1 cellular context compared by ENCODE assay signal in genomic region chr20:53594068-53595017, GRCh38.
A peak's percentile ranks its signal among the peaks of the same experiment; 100 is the strongest.
TF ChIP-seq lines count a peak whose summit lies in the region.

No MANE protein-coding gene starts in this region.

TF ChIP-seq in HepG2, 621 proteins besides CTCF, POLR2A, EP300 and RAD21 (continued from another document and continues in another):
- TF ChIP-seq KAT7 (CRISPR knock-in tag; IDR thresholded peaks at IDR 0.05; ENCODE audit: borderline replicate concordance) (peak; percentile 45; the same call in 1 of the 2 replicates), SMARCE1 (IDR thresholded peaks at IDR 0.05; ENCODE audit: borderline replicate concordance) (no peak), ZNF44 (CRISPR knock-in tag; IDR thresholded peaks at IDR 0.05) (peak; percentile 43; the same call in 1 of the 2 replicates), ZNF768 (CRISPR knock-in tag; IDR thresholded peaks at IDR 0.05) (peak; percentile 64; the same call in 1 of the 2 replicates), HNRNPK (IDR thresholded peaks at IDR 0.05; ENCODE audit: low read depth, low read length, poor library complexity, severe bottlenecking) (peak; percentile 64), REXO4 (CRISPR knock-in tag; IDR thresholded peaks at IDR 0.05; ENCODE audit: borderline replicate concordance) (no peak), ZNF3 (CRISPR knock-in tag; IDR thresholded peaks at IDR 0.05) (no peak), SP4 (CRISPR knock-in tag; IDR thresholded peaks at IDR 0.05) (peak; percentile 86), CEBPZ (IDR thresholded peaks at IDR 0.05; ENCODE audit: low read length) (no peak), SMAD9 (CRISPR knock-in tag; IDR thresholded peaks at IDR 0.05) (0 out of 2 replicates have a peak, but pooled peaks have one; percentile 50), ONECUT2 (CRISPR knock-in tag; IDR thresholded peaks at IDR 0.05) (no peak), ESRRA (CRISPR knock-in tag; IDR thresholded peaks at IDR 0.05; ENCODE audit: low read depth) (peak; percentile 40; the same call in 1 of the 2 replicates), USF2 (IDR thresholded peaks at IDR 0.05; ENCODE audit: low read depth, low read length) (peak; percentile 51; the same call in 1 of the 2 replicates), USF2 (CRISPR knock-in tag; IDR thresholded peaks at IDR 0.05; ENCODE audit: borderline replicate concordance) (0 out of 2 replicates have a peak, but pooled peaks have one; percentile 31), PHF8 (CRISPR knock-in tag; IDR thresholded peaks at IDR 0.05) (peak; percentile 50; the same call in 1 of the 2 replicates), SOX13 (IDR thresholded peaks at IDR 0.05) (no peak), SOX13 (CRISPR knock-in tag; conservative IDR thresholded peaks at IDR 0.05 in 1 of 2, IDR thresholded peaks at IDR 0.05 in 1 of 2) (peak in 1 of 2 experiments; percentile 71; a peak in 2 of 4 replicates), ZKSCAN8 (CRISPR knock-in tag; IDR thresholded peaks at IDR 0.05; ENCODE audit: borderline replicate concordance) (no peak), ZSCAN9 (CRISPR knock-in tag; IDR thresholded peaks at IDR 0.05; ENCODE audit: borderline replicate concordance) (peak; percentile 62; the same call in 1 of the 2 replicates), STAG1 (CRISPR knock-in tag; IDR thresholded peaks at IDR 0.05) (peak; percentile 65), ZNF432 (CRISPR knock-in tag; IDR thresholded peaks at IDR 0.05; ENCODE audit: borderline replicate concordance) (no peak), CREB1 (IDR thresholded peaks at IDR 0.05) (no peak; the same call in 1 of the 2 replicates), CREB1 (CRISPR knock-in tag; IDR thresholded peaks at IDR 0.05) (no peak), BORCS8-MEF2B (CRISPR knock-in tag; IDR thresholded peaks at IDR 0.05) (peak; percentile 43; the same call in 1 of the 2 replicates)
- TF ChIP-seq, protein P1, sequence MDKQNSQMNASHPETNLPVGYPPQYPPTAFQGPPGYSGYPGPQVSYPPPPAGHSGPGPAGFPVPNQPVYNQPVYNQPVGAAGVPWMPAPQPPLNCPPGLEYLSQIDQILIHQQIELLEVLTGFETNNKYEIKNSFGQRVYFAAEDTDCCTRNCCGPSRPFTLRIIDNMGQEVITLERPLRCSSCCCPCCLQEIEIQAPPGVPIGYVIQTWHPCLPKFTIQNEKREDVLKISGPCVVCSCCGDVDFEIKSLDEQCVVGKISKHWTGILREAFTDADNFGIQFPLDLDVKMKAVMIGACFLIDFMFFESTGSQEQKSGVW (CRISPR knock-in tag; IDR thresholded peaks at IDR 0.05; ENCODE audit: borderline replicate concordance) = 0 out of 2 replicates have a peak, but pooled peaks have one; percentile 17
- TF ChIP-seq, protein P2, sequence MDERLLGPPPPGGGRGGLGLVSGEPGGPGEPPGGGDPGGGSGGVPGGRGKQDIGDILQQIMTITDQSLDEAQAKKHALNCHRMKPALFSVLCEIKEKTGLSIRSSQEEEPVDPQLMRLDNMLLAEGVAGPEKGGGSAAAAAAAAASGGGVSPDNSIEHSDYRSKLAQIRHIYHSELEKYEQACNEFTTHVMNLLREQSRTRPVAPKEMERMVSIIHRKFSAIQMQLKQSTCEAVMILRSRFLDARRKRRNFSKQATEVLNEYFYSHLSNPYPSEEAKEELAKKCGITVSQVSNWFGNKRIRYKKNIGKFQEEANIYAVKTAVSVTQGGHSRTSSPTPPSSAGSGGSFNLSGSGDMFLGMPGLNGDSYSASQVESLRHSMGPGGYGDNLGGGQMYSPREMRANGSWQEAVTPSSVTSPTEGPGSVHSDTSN (CRISPR knock-in tag; IDR thresholded peaks at IDR 0.05) = no peak
- TF ChIP-seq, protein P3, sequence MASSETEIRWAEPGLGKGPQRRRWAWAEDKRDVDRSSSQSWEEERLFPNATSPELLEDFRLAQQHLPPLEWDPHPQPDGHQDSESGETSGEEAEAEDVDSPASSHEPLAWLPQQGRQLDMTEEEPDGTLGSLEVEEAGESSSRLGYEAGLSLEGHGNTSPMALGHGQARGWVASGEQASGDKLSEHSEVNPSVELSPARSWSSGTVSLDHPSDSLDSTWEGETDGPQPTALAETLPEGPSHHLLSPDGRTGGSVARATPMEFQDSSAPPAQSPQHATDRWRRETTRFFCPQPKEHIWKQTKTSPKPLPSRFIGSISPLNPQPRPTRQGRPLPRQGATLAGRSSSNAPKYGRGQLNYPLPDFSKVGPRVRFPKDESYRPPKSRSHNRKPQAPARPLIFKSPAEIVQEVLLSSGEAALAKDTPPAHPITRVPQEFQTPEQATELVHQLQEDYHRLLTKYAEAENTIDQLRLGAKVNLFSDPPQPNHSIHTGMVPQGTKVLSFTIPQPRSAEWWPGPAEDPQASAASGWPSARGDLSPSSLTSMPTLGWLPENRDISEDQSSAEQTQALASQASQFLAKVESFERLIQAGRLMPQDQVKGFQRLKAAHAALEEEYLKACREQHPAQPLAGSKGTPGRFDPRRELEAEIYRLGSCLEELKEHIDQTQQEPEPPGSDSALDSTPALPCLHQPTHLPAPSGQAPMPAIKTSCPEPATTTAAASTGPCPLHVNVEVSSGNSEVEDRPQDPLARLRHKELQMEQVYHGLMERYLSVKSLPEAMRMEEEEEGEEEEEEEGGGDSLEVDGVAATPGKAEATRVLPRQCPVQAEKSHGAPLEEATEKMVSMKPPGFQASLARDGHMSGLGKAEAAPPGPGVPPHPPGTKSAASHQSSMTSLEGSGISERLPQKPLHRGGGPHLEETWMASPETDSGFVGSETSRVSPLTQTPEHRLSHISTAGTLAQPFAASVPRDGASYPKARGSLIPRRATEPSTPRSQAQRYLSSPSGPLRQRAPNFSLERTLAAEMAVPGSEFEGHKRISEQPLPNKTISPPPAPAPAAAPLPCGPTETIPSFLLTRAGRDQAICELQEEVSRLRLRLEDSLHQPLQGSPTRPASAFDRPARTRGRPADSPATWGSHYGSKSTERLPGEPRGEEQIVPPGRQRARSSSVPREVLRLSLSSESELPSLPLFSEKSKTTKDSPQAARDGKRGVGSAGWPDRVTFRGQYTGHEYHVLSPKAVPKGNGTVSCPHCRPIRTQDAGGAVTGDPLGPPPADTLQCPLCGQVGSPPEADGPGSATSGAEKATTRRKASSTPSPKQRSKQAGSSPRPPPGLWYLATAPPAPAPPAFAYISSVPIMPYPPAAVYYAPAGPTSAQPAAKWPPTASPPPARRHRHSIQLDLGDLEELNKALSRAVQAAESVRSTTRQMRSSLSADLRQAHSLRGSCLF (CRISPR knock-in tag; IDR thresholded peaks at IDR 0.05; ENCODE audit: borderline replicate concordance) = no peak
- TF ChIP-seq, protein P4, sequence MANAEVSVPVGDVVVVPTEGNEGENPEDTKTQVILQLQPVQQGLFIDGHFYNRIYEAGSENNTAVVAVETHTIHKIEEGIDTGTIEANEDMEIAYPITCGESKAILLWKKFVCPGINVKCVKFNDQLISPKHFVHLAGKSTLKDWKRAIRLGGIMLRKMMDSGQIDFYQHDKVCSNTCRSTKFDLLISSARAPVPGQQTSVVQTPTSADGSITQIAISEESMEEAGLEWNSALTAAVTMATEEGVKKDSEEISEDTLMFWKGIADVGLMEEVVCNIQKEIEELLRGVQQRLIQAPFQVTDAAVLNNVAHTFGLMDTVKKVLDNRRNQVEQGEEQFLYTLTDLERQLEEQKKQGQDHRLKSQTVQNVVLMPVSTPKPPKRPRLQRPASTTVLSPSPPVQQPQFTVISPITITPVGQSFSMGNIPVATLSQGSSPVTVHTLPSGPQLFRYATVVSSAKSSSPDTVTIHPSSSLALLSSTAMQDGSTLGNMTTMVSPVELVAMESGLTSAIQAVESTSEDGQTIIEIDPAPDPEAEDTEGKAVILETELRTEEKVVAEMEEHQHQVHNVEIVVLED (CRISPR knock-in tag; IDR thresholded peaks at IDR 0.05; ENCODE audit: borderline replicate concordance) = peak; percentile 5; the same call in 1 of the 2 replicates
- TF ChIP-seq, protein P5, sequence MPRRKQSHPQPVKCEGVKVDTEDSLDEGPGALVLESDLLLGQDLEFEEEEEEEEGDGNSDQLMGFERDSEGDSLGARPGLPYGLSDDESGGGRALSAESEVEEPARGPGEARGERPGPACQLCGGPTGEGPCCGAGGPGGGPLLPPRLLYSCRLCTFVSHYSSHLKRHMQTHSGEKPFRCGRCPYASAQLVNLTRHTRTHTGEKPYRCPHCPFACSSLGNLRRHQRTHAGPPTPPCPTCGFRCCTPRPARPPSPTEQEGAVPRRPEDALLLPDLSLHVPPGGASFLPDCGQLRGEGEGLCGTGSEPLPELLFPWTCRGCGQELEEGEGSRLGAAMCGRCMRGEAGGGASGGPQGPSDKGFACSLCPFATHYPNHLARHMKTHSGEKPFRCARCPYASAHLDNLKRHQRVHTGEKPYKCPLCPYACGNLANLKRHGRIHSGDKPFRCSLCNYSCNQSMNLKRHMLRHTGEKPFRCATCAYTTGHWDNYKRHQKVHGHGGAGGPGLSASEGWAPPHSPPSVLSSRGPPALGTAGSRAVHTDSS (CRISPR knock-in tag; conservative IDR thresholded peaks at IDR 0.05) = no peak
- TF ChIP-seq, protein P6, sequence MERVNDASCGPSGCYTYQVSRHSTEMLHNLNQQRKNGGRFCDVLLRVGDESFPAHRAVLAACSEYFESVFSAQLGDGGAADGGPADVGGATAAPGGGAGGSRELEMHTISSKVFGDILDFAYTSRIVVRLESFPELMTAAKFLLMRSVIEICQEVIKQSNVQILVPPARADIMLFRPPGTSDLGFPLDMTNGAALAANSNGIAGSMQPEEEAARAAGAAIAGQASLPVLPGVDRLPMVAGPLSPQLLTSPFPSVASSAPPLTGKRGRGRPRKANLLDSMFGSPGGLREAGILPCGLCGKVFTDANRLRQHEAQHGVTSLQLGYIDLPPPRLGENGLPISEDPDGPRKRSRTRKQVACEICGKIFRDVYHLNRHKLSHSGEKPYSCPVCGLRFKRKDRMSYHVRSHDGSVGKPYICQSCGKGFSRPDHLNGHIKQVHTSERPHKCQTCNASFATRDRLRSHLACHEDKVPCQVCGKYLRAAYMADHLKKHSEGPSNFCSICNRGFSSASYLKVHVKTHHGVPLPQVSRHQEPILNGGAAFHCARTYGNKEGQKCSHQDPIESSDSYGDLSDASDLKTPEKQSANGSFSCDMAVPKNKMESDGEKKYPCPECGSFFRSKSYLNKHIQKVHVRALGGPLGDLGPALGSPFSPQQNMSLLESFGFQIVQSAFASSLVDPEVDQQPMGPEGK (CRISPR knock-in tag; IDR thresholded peaks at IDR 0.05) = peak; percentile 98
- TF ChIP-seq, protein P7, sequence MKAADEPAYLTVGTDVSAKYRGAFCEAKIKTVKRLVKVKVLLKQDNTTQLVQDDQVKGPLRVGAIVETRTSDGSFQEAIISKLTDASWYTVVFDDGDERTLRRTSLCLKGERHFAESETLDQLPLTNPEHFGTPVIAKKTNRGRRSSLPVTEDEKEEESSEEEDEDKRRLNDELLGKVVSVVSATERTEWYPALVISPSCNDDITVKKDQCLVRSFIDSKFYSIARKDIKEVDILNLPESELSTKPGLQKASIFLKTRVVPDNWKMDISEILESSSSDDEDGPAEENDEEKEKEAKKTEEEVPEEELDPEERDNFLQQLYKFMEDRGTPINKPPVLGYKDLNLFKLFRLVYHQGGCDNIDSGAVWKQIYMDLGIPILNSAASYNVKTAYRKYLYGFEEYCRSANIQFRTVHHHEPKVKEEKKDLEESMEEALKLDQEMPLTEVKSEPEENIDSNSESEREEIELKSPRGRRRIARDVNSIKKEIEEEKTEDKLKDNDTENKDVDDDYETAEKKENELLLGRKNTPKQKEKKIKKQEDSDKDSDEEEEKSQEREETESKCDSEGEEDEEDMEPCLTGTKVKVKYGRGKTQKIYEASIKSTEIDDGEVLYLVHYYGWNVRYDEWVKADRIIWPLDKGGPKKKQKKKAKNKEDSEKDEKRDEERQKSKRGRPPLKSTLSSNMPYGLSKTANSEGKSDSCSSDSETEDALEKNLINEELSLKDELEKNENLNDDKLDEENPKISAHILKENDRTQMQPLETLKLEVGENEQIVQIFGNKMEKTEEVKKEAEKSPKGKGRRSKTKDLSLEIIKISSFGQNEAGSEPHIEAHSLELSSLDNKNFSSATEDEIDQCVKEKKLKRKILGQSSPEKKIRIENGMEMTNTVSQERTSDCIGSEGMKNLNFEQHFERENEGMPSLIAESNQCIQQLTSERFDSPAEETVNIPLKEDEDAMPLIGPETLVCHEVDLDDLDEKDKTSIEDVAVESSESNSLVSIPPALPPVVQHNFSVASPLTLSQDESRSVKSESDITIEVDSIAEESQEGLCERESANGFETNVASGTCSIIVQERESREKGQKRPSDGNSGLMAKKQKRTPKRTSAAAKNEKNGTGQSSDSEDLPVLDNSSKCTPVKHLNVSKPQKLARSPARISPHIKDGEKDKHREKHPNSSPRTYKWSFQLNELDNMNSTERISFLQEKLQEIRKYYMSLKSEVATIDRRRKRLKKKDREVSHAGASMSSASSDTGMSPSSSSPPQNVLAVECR (CRISPR knock-in tag; IDR thresholded peaks at IDR 0.05; ENCODE audit: borderline replicate concordance) = peak; percentile 81; the same call in 1 of the 2 replicates
